In genomic region chr12:131825146-131825892, GRCh38 we compare ENCODE assay signal across 15 cellular contexts. TPM values are rescaled to one million over a fixed set of nuclear protein-coding genes. Genes with fewer than 3 reads are reported as not detected.
DNase-seq lines count a peak whose midpoint lies in the region; ATAC-seq, FAIRE-seq and TF ChIP-seq lines count a peak whose summit lies in the region.
"Had no signal": no experiment of that assay in that cellular context is flagged by ENCODE, and none has a peak within 500 bp of the region (broad histone marks: within the 10 kb centered on the region; RNA-seq: fewer than 3 reads in every experiment).

No MANE protein-coding gene starts in this region.

- intact Hi-C loops in K562 (cut with micrococcal nuclease) = loop anchor here (10.0 kb wide), 1 partner anchor 911 kb away; no protein-coding TSS in a partner anchor
- intact Hi-C loops in right lobe of liver (cut with DNase I) = no loop called here

- no peaks in the 10 kb centered on the region for H3K9me3 ChIP-seq in K562 (replicated peaks; ENCODE audit: control insufficient read depth, insufficient read depth, low read depth, low read length)
- no peaks in the 10 kb centered on the region for H3K9me3 ChIP-seq in right lobe of liver

- TF ChIP-seq POLR2A in K562 (conservative IDR thresholded peaks at IDR 0.05) = no peak
- no peak for TF ChIP-seq POLR2A in right lobe of liver (IDR thresholded peaks at IDR 0.05)

- no peak for FAIRE-seq in K562 (lab: Jason Lieb, UNC)
- FAIRE-seq: colon, GM18507, H54 had no signal

- no peak for TF ChIP-seq EP300 in K562 (IDR thresholded peaks at IDR 0.05; ENCODE audit: low read length)

- no TSS peak for BruUV-seq in K562 (replicated peaks; lab: Mats Ljungman, UMichigan)

- H3K4me1 ChIP-seq in ACC112 (ENCODE audit: control insufficient read depth, insufficient read depth, low read length, unreplicated experiment) = peaks cover 4% of the 10 kb centered on the region
- peaks cover 7 to 29% of the 10 kb centered on the region in 2 experiments; a peak in 4 of 5 replicates for H3K4me1 ChIP-seq in K562 (replicated peaks in 1 of 2; ENCODE audit: control insufficient read depth in 2 of 2, insufficient read depth in 2 of 2, low read length in 2 of 2)
- peaks cover 0 to 16% (median 0%) of the 10 kb centered on the region in 4 donors for H3K4me1 ChIP-seq in right lobe of liver

- H3K9me1 ChIP-seq in K562 (ENCODE audit: control insufficient read depth, insufficient read depth, low read length) = no peaks in the 10 kb centered on the region

- H3K27ac ChIP-seq in ACC112 (ENCODE audit: low read depth, low read length) (no peak overlapping the region), K562 (ENCODE audit: extremely low read depth, low read depth, low read length) (no peak overlapping the region), right lobe of liver (no peak overlapping the region)

- TF ChIP-seq CTCF in K562 (IDR thresholded peaks at IDR 0.05 in 2 of 3, conservative IDR thresholded peaks at IDR 0.05 in 1 of 3; ENCODE audit: insufficient read depth in 2 of 3, low read depth in 1 of 3, low read length in 3 of 3) (no peak), right lobe of liver (IDR thresholded peaks at IDR 0.05) (no peak), GM13977 (IDR thresholded peaks at IDR 0.05; ENCODE audit: extremely low read depth, insufficient read depth, missing control alignments) (no peak)

- H3K79me2 ChIP-seq in ACC112 (ENCODE audit: control insufficient read depth, insufficient read depth, low read length, unreplicated experiment) = no peaks in the 10 kb centered on the region
- peaks cover 17% of the 10 kb centered on the region for H3K79me2 ChIP-seq in K562 (ENCODE audit: control insufficient read depth, insufficient read depth, low read length)

- ATAC-seq in K562 = no peak
- ATAC-seq in right lobe of liver = peak; percentile 14 to 68 (median 38)
- ATAC-seq in GM21360 (IDR thresholded peaks at IDR 0.05; ENCODE audit: unreplicated experiment) = no peak
- no peak for ATAC-seq in HG03045 (IDR thresholded peaks at IDR 0.05; ENCODE audit: unreplicated experiment)
- ATAC-seq: activated naive CD8-positive, alpha-beta T cell treated with anti-CD3 and anti-CD28 coated beads, Interleukin-2, amount 50 U/mL, for 24 hours had no signal

- H4K20me1 ChIP-seq in K562 (replicated peaks; ENCODE audit: control insufficient read depth, insufficient read depth, low read length) = 0 out of 2 replicates have a peak, but pooled peaks cover 5% of the 10 kb centered on the region

- TF ChIP-seq RAD21 in K562 (CRISPR knock-in tag; conservative IDR thresholded peaks at IDR 0.05 in 1 of 2, IDR thresholded peaks at IDR 0.05 in 1 of 2) = no peak

- peak; percentile 23 for DNase-seq in ELR (ENCODE audit: low read depth)
- DNase-seq in K562 (ENCODE audit: extremely low read depth in 1 of 4, low spot score in 3 of 4) = no peak
- peak in 1 of 3 donors; percentile 58 for DNase-seq in right lobe of liver
- no peak for DNase-seq in KG1 (lab: John Stamatoyannopoulos, UW)
- no peak for DNase-seq in GM13977 (ENCODE audit: low spot score)
- DNase-seq: activated CD8-positive, alpha-beta memory T cell treated with anti-CD3 and anti-CD28 coated beads, Interleukin-2, amount 50 U/mL, for 48 hours; activated naive CD8-positive, alpha-beta T cell treated with anti-CD3 and anti-CD28 coated beads, Interleukin-2, amount 50 U/mL, for 24 hours; NCI-H226 had no signal

- POLR2A ChIA-PET in K562 (lab: Yijun Ruan, JAX) = interaction anchor here (0.8 to 1.8 kb wide), 4 partner anchors 11 to 255 kb away, joined by 3 to 4 read pairs (median 3); no protein-coding TSS in a partner anchor

- CTCF ChIA-PET in K562 (lab: Yijun Ruan, JAX; ENCODE audit: low intra/inter-chr PET ratio) = no interaction called here

- H3K27me3 ChIP-seq in ACC112 (ENCODE audit: insufficient read depth, low read length) (0 out of 2 replicates have a peak, but pooled peaks cover 5% of the 10 kb centered on the region), K562 (ENCODE audit: control insufficient read depth in 2 of 2, insufficient read depth in 2 of 2, low read length in 2 of 2) (peaks cover 15 to 50% of the 10 kb centered on the region in 2 experiments), right lobe of liver (peaks cover 0 to 16% of the 10 kb centered on the region in 2 donors)

- H3K9ac ChIP-seq in K562 (ENCODE audit: insufficient read depth in 1 of 2, low read depth in 2 of 2, low read length in 2 of 2) = 0 out of 4 replicates have a peak overlapping the region, but pooled peaks of 1 of the 2 experiments have one; percentile 69

- H3K36me3 ChIP-seq in ACC112 (ENCODE audit: insufficient read depth, low read length) = no peaks in the 10 kb centered on the region
- H3K36me3 ChIP-seq in K562 (ENCODE audit: control insufficient read depth, insufficient read depth, low read length) = no peaks in the 10 kb centered on the region
- H3K36me3 ChIP-seq in right lobe of liver = no peaks in the 10 kb centered on the region

- H3K4me3 ChIP-seq in ACC112 (ENCODE audit: low read depth, low read length) = peak overlapping the region; percentile 66
- H3K4me3 ChIP-seq in K562 = no peak overlapping the region
- no peak overlapping the region for H3K4me3 ChIP-seq in right lobe of liver

- H2AFZ ChIP-seq in ACC112 (ENCODE audit: low read length, unreplicated experiment) (peak overlapping the region; percentile 45), K562 (ENCODE audit: low read depth, low read length) (no peak overlapping the region)

- in situ Hi-C loops in K562 (cut with MboI) (loop anchor here (10.0 kb wide), 1 partner anchor 901 kb away; no protein-coding TSS in a partner anchor), GM13977 (cut with MboI; ENCODE audit: low pct_unique_long_range_greater_than_20kb, low sequenced_read_pairs, unreplicated experiment) (no loop called here)

- H3K4me2 ChIP-seq in K562 (ENCODE audit: insufficient read depth, low read length) = no peak overlapping the region

- WGBS in K562 (ENCODE audit: insufficient coverage, low coverage, missing lambda C conversion rate) = 9% methylated on average over 18 of the region's 18 CpGs
- WGBS in right lobe of liver (ENCODE audit: insufficient coverage, low coverage, low lambda C conversion rate, missing lambda C conversion rate) = 45% methylated on average over 7 of the region's 18 CpGs

TF ChIP-seq in K562, 482 proteins besides CTCF, POLR2A, EP300 and RAD21:
- TF ChIP-seq ILF3 (IDR thresholded peaks at IDR 0.05; ENCODE audit: borderline replicate concordance) = no peak
- TF ChIP-seq HBP1 (CRISPR knock-in tag; IDR thresholded peaks at IDR 0.05) = 0 out of 2 replicates have a peak, but pooled peaks have one; percentile 22
- no peak for TF ChIP-seq GTF2A2 (tag; IDR thresholded peaks at IDR 0.05)
- TF ChIP-seq, protein P1, sequence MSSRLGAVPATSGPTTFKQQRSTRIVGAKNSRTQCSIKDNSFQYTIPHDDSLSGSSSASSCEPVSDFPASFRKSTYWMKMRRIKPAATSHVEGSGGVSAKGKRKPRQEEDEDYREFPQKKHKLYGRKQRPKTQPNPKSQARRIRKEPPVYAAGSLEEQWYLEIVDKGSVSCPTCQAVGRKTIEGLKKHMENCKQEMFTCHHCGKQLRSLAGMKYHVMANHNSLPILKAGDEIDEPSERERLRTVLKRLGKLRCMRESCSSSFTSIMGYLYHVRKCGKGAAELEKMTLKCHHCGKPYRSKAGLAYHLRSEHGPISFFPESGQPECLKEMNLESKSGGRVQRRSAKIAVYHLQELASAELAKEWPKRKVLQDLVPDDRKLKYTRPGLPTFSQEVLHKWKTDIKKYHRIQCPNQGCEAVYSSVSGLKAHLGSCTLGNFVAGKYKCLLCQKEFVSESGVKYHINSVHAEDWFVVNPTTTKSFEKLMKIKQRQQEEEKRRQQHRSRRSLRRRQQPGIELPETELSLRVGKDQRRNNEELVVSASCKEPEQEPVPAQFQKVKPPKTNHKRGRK (tag; IDR thresholded peaks at IDR 0.05) = peak; percentile 81

RNA-seq across cellular contexts. Expression of gene MMP17, which starts 2.9 kb away (rescaled TPM):
- total RNA-seq in K562 (2011; cell fraction: chromatin; rRNA removed; ENCODE audit: low replicate concordance) = 65.7 and 167 TPM in 2 replicates
- total RNA-seq in K562 (2011; cell fraction: nucleolus; rRNA removed) = 84.0 and 92.2 TPM in 2 replicates
- total RNA-seq in K562 (2011; cell fraction: nucleoplasm; rRNA removed) = 68.9 and 73.7 TPM in 2 replicates
- total RNA-seq in K562 (2014; rRNA removed) (12.7 and 17.5 TPM in 2 replicates), K562 (2014; rRNA removed; fragmentation: Illumina TruSeq; extraction: Trizol) (0.93 and 1.1 TPM in 2 replicates), K562 (2015; rRNA removed; fragmentation: Illumina TruSeq; extraction: Trizol) (4.0 and 4.6 TPM in 2 replicates), K562 (2021) (18.0 and 20.1 TPM in 2 replicates), right lobe of liver (1 to 10 TPM in 2 of 6 experiments, under 1 TPM in 4; 0.58 to 3.9 (median 0.73) TPM)
- polyA plus RNA-seq in K562 (2011; rRNA removed) (17.1 and 57.8 TPM in 2 replicates), K562 (2014; fragmentation: Illumina TruSeq; extraction: Trizol) (5.0 and 11.6 TPM in 2 replicates), K562 (2014; fragmentation: Nextera tagmentation; extraction: Ambion mirVana) (not detected), K562 (2014; rRNA removed) (21.2 and 24.1 TPM in 2 replicates)
- polyA plus RNA-seq in K562 (2011; cell fraction: cytosol; rRNA removed) = 29.3 and 39.3 TPM in 2 replicates
- 170 and 193 TPM in 2 replicates for polyA plus RNA-seq in K562 (2011; cell fraction: nucleus; rRNA removed)
- polyA plus RNA-seq in K562 (2012) = 17.2 and 26.5 TPM in 2 replicates
- 4.9 and 7.1 TPM in 2 replicates for polyA minus RNA-seq in K562 (2011; rRNA and poly(A)+ RNA removed)
- polyA minus RNA-seq in K562 (2011; cell fraction: cytosol; rRNA and poly(A)+ RNA removed) = 13.5 and 30.6 TPM in 2 replicates
- polyA minus RNA-seq in K562 (2011; cell fraction: nucleus; rRNA and poly(A)+ RNA removed) = 25.7 and 56.9 TPM in 2 replicates
- total RNA-seq: OCI-LY7 had no signal

Comparison
In these comparisons a context has a peak if more than half of its experiments do, and no peak if none do; other contexts are left out.
1. ATAC-seq: peak in right lobe of liver (4 of 4); none in K562 (single experiment), GM21360 (single experiment) and HG03045 (single experiment).